8 cellular contexts compared by ENCODE assay signal in genomic region chr12:96237465-96238077, GRCh38. TPM values are rescaled to one million over a fixed set of nuclear protein-coding genes. Genes with fewer than 3 reads are reported as not detected.
DNase-seq lines count a peak whose midpoint lies in the region; ATAC-seq and TF ChIP-seq lines count a peak whose summit lies in the region.

No MANE protein-coding gene starts in this region.

- no peak for ATAC-seq in GM18868 (IDR thresholded peaks at IDR 0.05; ENCODE audit: unreplicated experiment)

- WGBS in lower leg skin, 2 donors = 34 to 36% methylated on average over 9 of the region's 9 CpGs

- intact Hi-C loops in lower leg skin (cut with DNase I; ENCODE audit: low total_unique reads) = no loop called here

- no peak for TF ChIP-seq CTCF in lower leg skin (IDR thresholded peaks at IDR 0.05)

- DNase-seq in GM04504 (ENCODE audit: low read depth) = peak; percentile 94
- peak; percentile 25 for DNase-seq in T follicular helper cell (ENCODE audit: low read depth)
- peak; percentile 61 for DNase-seq in amniotic stem cell (lab: John Stamatoyannopoulos, UW)
- DNase-seq in lower leg skin (ENCODE audit: low spot score in 2 of 2) = peak; percentile 81 to 94
- peak; percentile 33 for DNase-seq in stimulated activated CD8-positive, alpha-beta memory T cell treated with anti-CD3 and anti-CD28 coated beads, Interleukin-4, amount 100 ng/mL, for 24 hours (ENCODE audit: low read depth)
- DNase-seq in RPMI8226 = no peak
- no peak for DNase-seq in NCI-H2107 treated with DMSO at 0.1 percent for 48 hours (lab: John Stamatoyannopoulos, UW; ENCODE audit: unreplicated experiment)

- TF ChIP-seq POLR2A in lower leg skin (IDR thresholded peaks at IDR 0.05) = no peak

- H3K4me3 ChIP-seq in lower leg skin (ENCODE audit: low read depth, poor library complexity, severe bottlenecking) = no peak overlapping the region

RNA-seq across cellular contexts. Expression of gene ELK3, which starts 43.4 kb away (rescaled TPM):
- total RNA-seq in lower leg skin = 10 to 100 TPM in 1 of 4 donors, 1 to 10 TPM in 3; 8.4 to 12.9 (median 9.5) TPM

Comparison
In these comparisons a context has a peak if more than half of its experiments do, and no peak if none do; other contexts are left out.
1. DNase-seq: peak in GM04504 (single experiment), T follicular helper cell (single experiment), amniotic stem cell (single experiment), lower leg skin (2 of 2) and stimulated activated CD8-positive, alpha-beta memory T cell treated with anti-CD3 and anti-CD28 coated beads, Interleukin-4, amount 100 ng/mL, for 24 hours (single experiment); none in RPMI8226 (single experiment) and NCI-H2107 treated with DMSO at 0.1 percent for 48 hours (single experiment).